ENCODE assay signal across 14 cellular contexts in the genomic region with DNA sequence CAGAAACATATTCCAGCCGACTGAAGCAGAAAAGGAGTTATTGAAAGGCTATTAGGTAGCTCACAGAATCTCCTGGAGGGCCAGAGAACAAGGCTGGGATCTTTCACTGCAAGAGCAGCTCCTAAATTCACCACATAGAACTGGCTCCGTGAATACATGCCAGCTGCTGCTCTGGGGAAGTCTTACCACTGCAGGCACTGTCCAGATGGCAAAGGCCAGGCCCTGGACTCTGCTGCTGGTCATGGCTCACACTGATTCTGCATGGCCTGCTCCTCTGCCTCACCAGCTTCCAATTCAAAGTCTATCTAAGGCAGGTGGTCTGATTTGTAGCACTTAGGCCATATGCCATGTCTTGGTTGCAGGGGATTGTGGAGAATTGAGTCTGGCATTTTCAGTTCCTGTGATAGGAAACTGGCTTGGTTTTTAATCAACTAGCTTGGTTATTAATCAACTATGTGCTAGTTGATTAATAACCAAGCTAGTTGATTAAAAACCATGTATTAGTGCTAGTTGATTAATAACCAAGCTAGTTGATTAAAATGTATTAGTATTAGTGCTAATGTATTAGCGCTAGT. TPM values are rescaled to one million over a fixed set of nuclear protein-coding genes. Genes with fewer than 3 reads are reported as not detected.
DNase-seq lines count a peak whose midpoint lies in the region; FAIRE-seq and TF ChIP-seq lines count a peak whose summit lies in the region.
"Had no signal": no experiment of that assay in that cellular context is flagged by ENCODE, and none has a peak within 500 bp of the region (broad histone marks: within the 10 kb centered on the region; RNA-seq: fewer than 3 reads in every experiment).

No MANE protein-coding gene starts in this region.

- intact Hi-C loops in kidney (cut with DNase I), result loop anchor here (10.0 kb wide), 1 partner anchor 112 kb away; no protein-coding TSS in a partner anchor

- H3K36me3 ChIP-seq in kidney (ENCODE audit: control insufficient read depth in 1 of 2, insufficient read depth in 2 of 2, low read length in 2 of 2), result no peaks in the 10 kb centered on the region
- H3K36me3 ChIP-seq in small intestine (ENCODE audit: control insufficient read depth in 2 of 2, insufficient read depth in 2 of 2, low read length in 2 of 2), result no peaks in the 10 kb centered on the region
- H3K36me3 ChIP-seq: HAP-1 had no signal

- TF ChIP-seq CTCF in kidney (IDR thresholded peaks at IDR 0.05; ENCODE audit: borderline replicate concordance, extremely low read depth, insufficient read depth) (no peak), GM13977 (IDR thresholded peaks at IDR 0.05; ENCODE audit: extremely low read depth, insufficient read depth, missing control alignments) (no peak)

- H3K4me3 ChIP-seq in kidney (ENCODE audit: low read length in 2 of 2) (peak overlapping the region in 1 of 2 donors; percentile 40), small intestine (ENCODE audit: low read depth in 1 of 2, low read length in 2 of 2) (no peak overlapping the region)
- H3K4me3 ChIP-seq: HAP-1 had no signal

- H3K27me3 ChIP-seq in small intestine (ENCODE audit: control insufficient read depth in 2 of 2, insufficient read depth in 2 of 2, low read length in 2 of 2), result no peaks in the 10 kb centered on the region

- peaks cover 12 to 18% of the 10 kb centered on the region in 2 donors for H3K4me1 ChIP-seq in kidney (ENCODE audit: control insufficient read depth in 1 of 2, insufficient read depth in 1 of 2, low read depth in 1 of 2, low read length in 2 of 2)
- H3K4me1 ChIP-seq in small intestine (ENCODE audit: control insufficient read depth in 2 of 2, insufficient read depth in 1 of 2, low read depth in 1 of 2, low read length in 1 of 2), result peaks cover 2 to 4% of the 10 kb centered on the region in 2 donors
- H3K4me1 ChIP-seq: HAP-1 had no signal

- H3K9ac ChIP-seq in kidney (ENCODE audit: low read length in 2 of 2), result no peak overlapping the region

- in situ Hi-C loops in GM13977 (cut with MboI; ENCODE audit: low pct_unique_long_range_greater_than_20kb, low sequenced_read_pairs, unreplicated experiment), result loop anchor here (25.0 kb wide), 1 partner anchor 104 kb away; a partner anchor contains a TSS

- peak overlapping the region; percentile 78 to 86 for H3K27ac ChIP-seq in kidney (ENCODE audit: low read depth in 2 of 2, low read length in 2 of 2)
- H3K27ac ChIP-seq in small intestine (ENCODE audit: low read depth in 1 of 2, low read length in 1 of 2), result peak overlapping the region; percentile 78 to 82

- peak; percentile 70 for DNase-seq in HT-29 (ENCODE audit: low spot score)
- DNase-seq in kidney, result no peak
- peak; percentile 30 for DNase-seq in mucosa of gallbladder (ENCODE audit: low spot score)
- DNase-seq in small intestine, result peak; percentile 75
- DNase-seq in KG1 (lab: John Stamatoyannopoulos, UW), result no peak
- no peak for DNase-seq in GM13977 (ENCODE audit: low spot score)
- DNase-seq in foreskin melanocyte, result no peak
- DNase-seq: AML-193, EL, NCI-H187, NCI-H345, NCI-H774 had no signal

- FAIRE-seq in kidney (lab: Jason Lieb, UNC) (peak; percentile 47), small intestine (lab: Jason Lieb, UNC) (no peak)
- FAIRE-seq: HTR-8/SVneo had no signal

- WGBS in small intestine, 3 donors, result 22 to 57% (median 39%) methylated on average over 3 of the region's 3 CpGs

- H3K9me3 ChIP-seq in kidney (ENCODE audit: control insufficient read depth in 1 of 2, low read length in 2 of 2) (peaks cover 0 to 3% of the 10 kb centered on the region in 2 donors), small intestine (ENCODE audit: control insufficient read depth, low read depth) (no peaks in the 10 kb centered on the region)
- H3K9me3 ChIP-seq: HAP-1 had no signal

RNA-seq across cellular contexts. Expression of a gene that starts 25.9 kb away (rescaled TPM):
- total RNA-seq in HT-29 (2014; rRNA removed; shearing (Covaris generic)), result 17.8 and 18.4 TPM in 2 replicates
- total RNA-seq in kidney (22.3 TPM), mucosa of gallbladder (17.2 TPM)
- polyA plus RNA-seq in kidney (ENCODE audit: insufficient read depth, low read depth, low replicate concordance) (12.8 TPM), small intestine (10 to 100 TPM; 11.1 to 25.9 (median 12.5) TPM)

Comparison
In these comparisons a context has a peak if more than half of its experiments do, and no peak if none do; other contexts are left out.
1. DNase-seq: peak in HT-29 (single experiment), mucosa of gallbladder (single experiment) and small intestine (single experiment); none in kidney (single experiment), KG1 (single experiment), GM13977 (single experiment) and foreskin melanocyte (single experiment).